Comparison of ENCODE assay signal across 8 cellular contexts in genomic region chr17:66508896-66509843, GRCh38.
A peak's percentile ranks its signal among the peaks of the same experiment; 100 is the strongest.
DNase-seq lines count a peak whose midpoint lies in the region; ATAC-seq and TF ChIP-seq lines count a peak whose summit lies in the region.
"Had no signal": no experiment of that assay in that cellular context is flagged by ENCODE, and none has a peak within 500 bp of the region (broad histone marks: within the 10 kb centered on the region; RNA-seq: fewer than 3 reads in every experiment).

No MANE protein-coding gene starts in this region.

- TF ChIP-seq CTCF in esophagus muscularis mucosa (IDR thresholded peaks at IDR 0.05) (no peak), A673 (conservative IDR thresholded peaks at IDR 0.05; ENCODE audit: low read depth, low read length) (no peak)

- H3K9me3 Mint-ChIP-seq in activated CD4-positive, alpha-beta T cell treated with anti-CD3 and anti-CD28 coated beads for 36 hours (ENCODE audit: low read depth): no peaks in the 10 kb centered on the region

- POLR2A ChIA-PET in activated CD4-positive, alpha-beta T cell treated with anti-CD3 and anti-CD28 coated beads for 36 hours (lab: Charles Lee): interaction anchor here (0.7 kb wide), 1 partner anchor 205 kb away, joined by 3 read pairs; no protein-coding TSS in a partner anchor
- POLR2A ChIA-PET in A673 (lab: Charles Lee; ENCODE audit: low non-redundant PET): no interaction called here

- TF ChIP-seq EP300 in esophagus muscularis mucosa (IDR thresholded peaks at IDR 0.05): no peak

- no TSS peak for BruUV-seq in A673 (replicated peaks; lab: Mats Ljungman, UMichigan)

- intact Hi-C loops in activated CD4-positive, alpha-beta T cell treated with anti-CD3 and anti-CD28 coated beads for 36 hours (cut with DNase I, micrococcal nuclease): loop anchor here (1.0 kb wide), 3 partner anchors 38 to 203 kb away; no protein-coding TSS in a partner anchor
- intact Hi-C loops in esophagus muscularis mucosa (cut with DNase I): no loop called here
- intact Hi-C loops in A673 (cut with micrococcal nuclease; ENCODE audit: unreplicated experiment): no loop called here

- TF ChIP-seq POLR2A in esophagus muscularis mucosa (IDR thresholded peaks at IDR 0.05; ENCODE audit: low read depth): no peak

- H3K27ac ChIP-seq in esophagus muscularis mucosa (replicated peaks in 1 of 4): peak overlapping the region in 3 of 4 donors; percentile 2 to 24 (median 18)
- H3K27ac ChIP-seq in A673 (ENCODE audit: low read depth, low read length, poor library complexity, severe bottlenecking): no peak overlapping the region
- H3K27ac ChIP-seq: parathyroid adenoma had no signal

- H3K4me1 Mint-ChIP-seq in activated CD4-positive, alpha-beta T cell treated with anti-CD3 and anti-CD28 coated beads for 36 hours: peaks cover 72% of the 10 kb centered on the region

- CTCF ChIA-PET in activated CD4-positive, alpha-beta T cell treated with anti-CD3 and anti-CD28 coated beads for 36 hours (lab: Charles Lee): interaction anchor here (0.6 to 1.6 kb wide), 4 partner anchors 24 to 1548 kb away, joined by 4 to 6 read pairs (median 4); no protein-coding TSS in a partner anchor
- CTCF ChIA-PET in A673 (lab: Charles Lee): no interaction called here

- DNase-seq in HS-5 (ENCODE audit: low read depth) (peak; percentile 30), esophagus muscularis mucosa (ENCODE audit: extremely low spot score) (no peak), NK-92 (lab: John Stamatoyannopoulos, UW; ENCODE audit: unreplicated experiment) (no peak), A673 (ENCODE audit: low spot score) (no peak)
- DNase-seq in activated CD4-positive, alpha-beta T cell treated with anti-CD3 and anti-CD28 coated beads for 36 hours: peak; percentile 80
- peak; percentile 19 to 32 for DNase-seq in stimulated activated CD4-positive, alpha-beta T cell treated with anti-CD3 and anti-CD28 coated beads, Interleukin-1b, Interleukin-23, amount 100 ng/mL, for 4 hours (ENCODE audit: low read depth in 2 of 2)

- H3K4me3 ChIP-seq in esophagus muscularis mucosa (no peak overlapping the region), A673 (ENCODE audit: low read depth, low read length, poor library complexity, severe bottlenecking) (no peak overlapping the region)

- WGBS in esophagus muscularis mucosa: 59% methylated on average over 8 of the region's 8 CpGs

- peaks cover 0 to under 1% (median 0%) of the 10 kb centered on the region in 4 donors for H3K36me3 ChIP-seq in esophagus muscularis mucosa
- no peaks in the 10 kb centered on the region for H3K36me3 ChIP-seq in A673 (ENCODE audit: insufficient read depth, low read length, poor library complexity, severe bottlenecking)

- peak overlapping the region; percentile 49 for H3K4me3 Mint-ChIP-seq in activated CD4-positive, alpha-beta T cell treated with anti-CD3 and anti-CD28 coated beads for 36 hours

- H3K4me1 ChIP-seq in esophagus muscularis mucosa (peaks cover 6 to 64% (median 48%) of the 10 kb centered on the region in 4 donors), A673 (ENCODE audit: insufficient read depth, low read length, poor library complexity, severe bottlenecking) (peaks cover 10% of the 10 kb centered on the region)
- H3K4me1 ChIP-seq: parathyroid adenoma had no signal

- peaks cover 21% of the 10 kb centered on the region for H3K36me3 Mint-ChIP-seq in activated CD4-positive, alpha-beta T cell treated with anti-CD3 and anti-CD28 coated beads for 36 hours (ENCODE audit: low read depth)

- H3K27ac Mint-ChIP-seq in activated CD4-positive, alpha-beta T cell treated with anti-CD3 and anti-CD28 coated beads for 36 hours: peak overlapping the region; percentile 93

- H3K9me3 ChIP-seq in esophagus muscularis mucosa (no peaks in the 10 kb centered on the region), A673 (ENCODE audit: low read depth, low read length, poor library complexity, severe bottlenecking) (no peaks in the 10 kb centered on the region)

- H3K27me3 Mint-ChIP-seq in activated CD4-positive, alpha-beta T cell treated with anti-CD3 and anti-CD28 coated beads for 36 hours: no peaks in the 10 kb centered on the region

- peak; percentile 68 for ATAC-seq in activated CD4-positive, alpha-beta T cell treated with anti-CD3 and anti-CD28 coated beads for 36 hours
- no peak for ATAC-seq in HG03045 (IDR thresholded peaks at IDR 0.05; ENCODE audit: unreplicated experiment)

- H3K27me3 ChIP-seq in esophagus muscularis mucosa (no peaks in the 10 kb centered on the region), A673 (replicated peaks; ENCODE audit: insufficient read depth, low read depth, low read length, poor library complexity) (no peaks in the 10 kb centered on the region)

Comparison
In these comparisons a context has a peak if more than half of its experiments do, and no peak if none do; other contexts are left out.
1. DNase-seq: peak in HS-5 (single experiment), activated CD4-positive, alpha-beta T cell treated with anti-CD3 and anti-CD28 coated beads for 36 hours (single experiment) and stimulated activated CD4-positive, alpha-beta T cell treated with anti-CD3 and anti-CD28 coated beads, Interleukin-1b, Interleukin-23, amount 100 ng/mL, for 4 hours (2 of 2); none in esophagus muscularis mucosa (single experiment), NK-92 (single experiment) and A673 (single experiment).
2. intact Hi-C loops: an anchor here in activated CD4-positive, alpha-beta T cell treated with anti-CD3 and anti-CD28 coated beads for 36 hours (1.0 kb wide); none called in esophagus muscularis mucosa and A673.